ENCODE assay signal across 1 cellular context in the genomic region with DNA sequence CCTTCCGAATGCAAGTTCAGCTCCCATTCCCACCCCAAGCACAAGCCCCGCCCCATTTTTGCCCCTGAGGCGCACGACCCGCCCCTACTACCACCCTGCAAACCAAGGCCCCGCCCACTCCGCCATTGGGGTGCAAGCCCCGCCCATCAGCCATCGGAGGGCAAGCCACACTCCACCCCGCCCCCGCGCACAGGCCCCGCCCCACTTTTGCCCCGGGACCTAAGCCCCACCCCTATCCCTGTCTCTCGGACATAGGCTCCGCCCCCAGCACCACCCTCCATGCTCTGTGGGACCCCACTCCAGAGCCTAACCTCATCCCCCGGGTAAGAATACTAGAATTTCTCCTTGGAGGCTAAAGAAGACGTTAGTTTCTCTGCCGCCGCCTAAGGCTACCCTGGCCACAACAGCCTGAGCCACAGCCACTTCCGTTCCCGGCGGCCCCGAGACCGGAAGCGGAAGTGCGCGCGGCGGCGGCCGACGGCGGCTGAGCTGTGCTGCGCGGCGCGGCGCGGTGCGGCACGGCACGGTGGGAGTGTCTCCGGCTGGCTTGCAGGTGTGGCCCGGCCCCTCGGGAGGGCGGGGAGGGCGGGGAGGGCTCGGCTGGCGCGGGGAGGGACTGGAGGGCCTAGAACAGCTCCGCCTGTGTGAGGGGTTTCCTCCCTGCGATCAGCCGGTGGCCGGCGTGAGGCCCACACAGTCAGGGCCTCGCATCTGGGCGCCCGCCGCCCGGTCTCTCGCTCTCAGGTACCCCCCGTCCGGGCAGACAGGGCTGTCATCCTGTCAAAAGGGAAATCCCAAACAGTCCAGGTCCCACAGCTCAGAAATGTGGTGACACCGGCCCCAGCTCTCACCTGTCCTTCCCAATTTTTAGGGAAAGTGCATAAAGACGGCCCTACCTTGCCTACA.
TF ChIP-seq lines count a peak whose summit lies in the region.

Gene ZNF333 (plus strand): TSS at position 451 of the 906 bp plus-strand sequence. CDS start 3,444 bp downstream, outside the sequence.

TF ChIP-seq in HepG2, 621 proteins besides CTCF, POLR2A, EP300 and RAD21 (continued from another document and continues in another):
- TF ChIP-seq, protein P1, sequence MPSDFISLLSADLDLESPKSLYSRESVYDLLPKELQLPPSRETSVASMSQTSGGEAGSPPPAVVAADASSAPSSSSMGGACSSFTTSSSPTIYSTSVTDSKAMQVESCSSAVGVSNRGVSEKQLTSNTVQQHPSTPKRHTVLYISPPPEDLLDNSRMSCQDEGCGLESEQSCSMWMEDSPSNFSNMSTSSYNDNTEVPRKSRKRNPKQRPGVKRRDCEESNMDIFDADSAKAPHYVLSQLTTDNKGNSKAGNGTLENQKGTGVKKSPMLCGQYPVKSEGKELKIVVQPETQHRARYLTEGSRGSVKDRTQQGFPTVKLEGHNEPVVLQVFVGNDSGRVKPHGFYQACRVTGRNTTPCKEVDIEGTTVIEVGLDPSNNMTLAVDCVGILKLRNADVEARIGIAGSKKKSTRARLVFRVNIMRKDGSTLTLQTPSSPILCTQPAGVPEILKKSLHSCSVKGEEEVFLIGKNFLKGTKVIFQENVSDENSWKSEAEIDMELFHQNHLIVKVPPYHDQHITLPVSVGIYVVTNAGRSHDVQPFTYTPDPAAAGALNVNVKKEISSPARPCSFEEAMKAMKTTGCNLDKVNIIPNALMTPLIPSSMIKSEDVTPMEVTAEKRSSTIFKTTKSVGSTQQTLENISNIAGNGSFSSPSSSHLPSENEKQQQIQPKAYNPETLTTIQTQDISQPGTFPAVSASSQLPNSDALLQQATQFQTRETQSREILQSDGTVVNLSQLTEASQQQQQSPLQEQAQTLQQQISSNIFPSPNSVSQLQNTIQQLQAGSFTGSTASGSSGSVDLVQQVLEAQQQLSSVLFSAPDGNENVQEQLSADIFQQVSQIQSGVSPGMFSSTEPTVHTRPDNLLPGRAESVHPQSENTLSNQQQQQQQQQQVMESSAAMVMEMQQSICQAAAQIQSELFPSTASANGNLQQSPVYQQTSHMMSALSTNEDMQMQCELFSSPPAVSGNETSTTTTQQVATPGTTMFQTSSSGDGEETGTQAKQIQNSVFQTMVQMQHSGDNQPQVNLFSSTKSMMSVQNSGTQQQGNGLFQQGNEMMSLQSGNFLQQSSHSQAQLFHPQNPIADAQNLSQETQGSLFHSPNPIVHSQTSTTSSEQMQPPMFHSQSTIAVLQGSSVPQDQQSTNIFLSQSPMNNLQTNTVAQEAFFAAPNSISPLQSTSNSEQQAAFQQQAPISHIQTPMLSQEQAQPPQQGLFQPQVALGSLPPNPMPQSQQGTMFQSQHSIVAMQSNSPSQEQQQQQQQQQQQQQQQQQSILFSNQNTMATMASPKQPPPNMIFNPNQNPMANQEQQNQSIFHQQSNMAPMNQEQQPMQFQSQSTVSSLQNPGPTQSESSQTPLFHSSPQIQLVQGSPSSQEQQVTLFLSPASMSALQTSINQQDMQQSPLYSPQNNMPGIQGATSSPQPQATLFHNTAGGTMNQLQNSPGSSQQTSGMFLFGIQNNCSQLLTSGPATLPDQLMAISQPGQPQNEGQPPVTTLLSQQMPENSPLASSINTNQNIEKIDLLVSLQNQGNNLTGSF (CRISPR knock-in tag; IDR thresholded peaks at IDR 0.05), result no peak
- TF ChIP-seq ELF1 (CRISPR knock-in tag; IDR thresholded peaks at IDR 0.05), result peak; percentile 90
- no peak for TF ChIP-seq MBD4 (IDR thresholded peaks at IDR 0.05; ENCODE audit: borderline replicate concordance, low read length)
- peak; percentile 77; the same call in 1 of the 2 replicates for TF ChIP-seq YEATS4 (CRISPR knock-in tag; IDR thresholded peaks at IDR 0.05; ENCODE audit: borderline replicate concordance)
- TF ChIP-seq SPEN (CRISPR knock-in tag; IDR thresholded peaks at IDR 0.05; ENCODE audit: low read depth), result peak; percentile 62; the same call in 1 of the 2 replicates
- TF ChIP-seq ATF3 (CRISPR knock-in tag; IDR thresholded peaks at IDR 0.05), result 0 out of 2 replicates have a peak, but pooled peaks have one; percentile 5
- TF ChIP-seq SP1 (IDR thresholded peaks at IDR 0.05), result no peak
- peak; percentile 38 for TF ChIP-seq SP1 (CRISPR knock-in tag; IDR thresholded peaks at IDR 0.05)
- TF ChIP-seq, protein P2, sequence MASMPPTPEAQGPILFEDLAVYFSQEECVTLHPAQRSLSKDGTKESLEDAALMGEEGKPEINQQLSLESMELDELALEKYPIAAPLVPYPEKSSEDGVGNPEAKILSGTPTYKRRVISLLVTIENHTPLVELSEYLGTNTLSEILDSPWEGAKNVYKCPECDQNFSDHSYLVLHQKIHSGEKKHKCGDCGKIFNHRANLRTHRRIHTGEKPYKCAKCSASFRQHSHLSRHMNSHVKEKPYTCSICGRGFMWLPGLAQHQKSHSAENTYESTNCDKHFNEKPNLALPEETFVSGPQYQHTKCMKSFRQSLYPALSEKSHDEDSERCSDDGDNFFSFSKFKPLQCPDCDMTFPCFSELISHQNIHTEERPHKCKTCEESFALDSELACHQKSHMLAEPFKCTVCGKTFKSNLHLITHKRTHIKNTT (CRISPR knock-in tag; IDR thresholded peaks at IDR 0.05), result no peak
- TF ChIP-seq ZNF142 (CRISPR knock-in tag; IDR thresholded peaks at IDR 0.05), result 0 out of 2 replicates have a peak, but pooled peaks have one; percentile 33
- TF ChIP-seq ZNF138 (CRISPR knock-in tag; IDR thresholded peaks at IDR 0.05; ENCODE audit: low read depth), result 0 out of 2 replicates have a peak, but pooled peaks have one; percentile 30
- TF ChIP-seq PHF20 (CRISPR knock-in tag; IDR thresholded peaks at IDR 0.05), result peak; percentile 87
- TF ChIP-seq GATAD1 (CRISPR knock-in tag; IDR thresholded peaks at IDR 0.05), result peak; percentile 81
- TF ChIP-seq ZNF747 (CRISPR knock-in tag; IDR thresholded peaks at IDR 0.05; ENCODE audit: borderline replicate concordance), result no peak
- peak; percentile 52 for TF ChIP-seq HNRNPK (IDR thresholded peaks at IDR 0.05; ENCODE audit: low read depth, low read length, poor library complexity, severe bottlenecking)
- no peak for TF ChIP-seq RARG (CRISPR knock-in tag; IDR thresholded peaks at IDR 0.05; ENCODE audit: low read depth)
- 0 out of 2 replicates have a peak, but pooled peaks have one; percentile 19 for TF ChIP-seq ZSCAN31 (CRISPR knock-in tag; IDR thresholded peaks at IDR 0.05; ENCODE audit: low read depth)
- peak; percentile 72 for TF ChIP-seq ZNF687 (CRISPR knock-in tag; IDR thresholded peaks at IDR 0.05)
- peak; percentile 75 for TF ChIP-seq ZFY (CRISPR knock-in tag; IDR thresholded peaks at IDR 0.05)
- TF ChIP-seq, protein P3, sequence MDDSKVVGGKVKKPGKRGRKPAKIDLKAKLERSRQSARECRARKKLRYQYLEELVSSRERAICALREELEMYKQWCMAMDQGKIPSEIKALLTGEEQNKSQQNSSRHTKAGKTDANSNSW (CRISPR knock-in tag; IDR thresholded peaks at IDR 0.05; ENCODE audit: borderline replicate concordance), result no peak
- TF ChIP-seq, protein P4, sequence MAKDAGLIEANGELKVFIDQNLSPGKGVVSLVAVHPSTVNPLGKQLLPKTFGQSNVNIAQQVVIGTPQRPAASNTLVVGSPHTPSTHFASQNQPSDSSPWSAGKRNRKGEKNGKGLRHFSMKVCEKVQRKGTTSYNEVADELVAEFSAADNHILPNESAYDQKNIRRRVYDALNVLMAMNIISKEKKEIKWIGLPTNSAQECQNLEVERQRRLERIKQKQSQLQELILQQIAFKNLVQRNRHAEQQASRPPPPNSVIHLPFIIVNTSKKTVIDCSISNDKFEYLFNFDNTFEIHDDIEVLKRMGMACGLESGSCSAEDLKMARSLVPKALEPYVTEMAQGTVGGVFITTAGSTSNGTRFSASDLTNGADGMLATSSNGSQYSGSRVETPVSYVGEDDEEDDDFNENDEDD (CRISPR knock-in tag; IDR thresholded peaks at IDR 0.05; ENCODE audit: borderline replicate concordance), result peak; percentile 74; the same call in 1 of the 2 replicates
- TF ChIP-seq, protein P5, sequence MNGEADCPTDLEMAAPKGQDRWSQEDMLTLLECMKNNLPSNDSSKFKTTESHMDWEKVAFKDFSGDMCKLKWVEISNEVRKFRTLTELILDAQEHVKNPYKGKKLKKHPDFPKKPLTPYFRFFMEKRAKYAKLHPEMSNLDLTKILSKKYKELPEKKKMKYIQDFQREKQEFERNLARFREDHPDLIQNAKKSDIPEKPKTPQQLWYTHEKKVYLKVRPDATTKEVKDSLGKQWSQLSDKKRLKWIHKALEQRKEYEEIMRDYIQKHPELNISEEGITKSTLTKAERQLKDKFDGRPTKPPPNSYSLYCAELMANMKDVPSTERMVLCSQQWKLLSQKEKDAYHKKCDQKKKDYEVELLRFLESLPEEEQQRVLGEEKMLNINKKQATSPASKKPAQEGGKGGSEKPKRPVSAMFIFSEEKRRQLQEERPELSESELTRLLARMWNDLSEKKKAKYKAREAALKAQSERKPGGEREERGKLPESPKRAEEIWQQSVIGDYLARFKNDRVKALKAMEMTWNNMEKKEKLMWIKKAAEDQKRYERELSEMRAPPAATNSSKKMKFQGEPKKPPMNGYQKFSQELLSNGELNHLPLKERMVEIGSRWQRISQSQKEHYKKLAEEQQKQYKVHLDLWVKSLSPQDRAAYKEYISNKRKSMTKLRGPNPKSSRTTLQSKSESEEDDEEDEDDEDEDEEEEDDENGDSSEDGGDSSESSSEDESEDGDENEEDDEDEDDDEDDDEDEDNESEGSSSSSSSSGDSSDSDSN (CRISPR knock-in tag; IDR thresholded peaks at IDR 0.05), result peak; percentile 37; the same call in 1 of the 2 replicates
- peak; percentile 51 for TF ChIP-seq SKI (IDR thresholded peaks at IDR 0.05; ENCODE audit: partially characterized antibody)
- no peak for TF ChIP-seq XBP1 (CRISPR knock-in tag; IDR thresholded peaks at IDR 0.05)
